10 cellular contexts compared by ENCODE assay signal in the genomic region with DNA sequence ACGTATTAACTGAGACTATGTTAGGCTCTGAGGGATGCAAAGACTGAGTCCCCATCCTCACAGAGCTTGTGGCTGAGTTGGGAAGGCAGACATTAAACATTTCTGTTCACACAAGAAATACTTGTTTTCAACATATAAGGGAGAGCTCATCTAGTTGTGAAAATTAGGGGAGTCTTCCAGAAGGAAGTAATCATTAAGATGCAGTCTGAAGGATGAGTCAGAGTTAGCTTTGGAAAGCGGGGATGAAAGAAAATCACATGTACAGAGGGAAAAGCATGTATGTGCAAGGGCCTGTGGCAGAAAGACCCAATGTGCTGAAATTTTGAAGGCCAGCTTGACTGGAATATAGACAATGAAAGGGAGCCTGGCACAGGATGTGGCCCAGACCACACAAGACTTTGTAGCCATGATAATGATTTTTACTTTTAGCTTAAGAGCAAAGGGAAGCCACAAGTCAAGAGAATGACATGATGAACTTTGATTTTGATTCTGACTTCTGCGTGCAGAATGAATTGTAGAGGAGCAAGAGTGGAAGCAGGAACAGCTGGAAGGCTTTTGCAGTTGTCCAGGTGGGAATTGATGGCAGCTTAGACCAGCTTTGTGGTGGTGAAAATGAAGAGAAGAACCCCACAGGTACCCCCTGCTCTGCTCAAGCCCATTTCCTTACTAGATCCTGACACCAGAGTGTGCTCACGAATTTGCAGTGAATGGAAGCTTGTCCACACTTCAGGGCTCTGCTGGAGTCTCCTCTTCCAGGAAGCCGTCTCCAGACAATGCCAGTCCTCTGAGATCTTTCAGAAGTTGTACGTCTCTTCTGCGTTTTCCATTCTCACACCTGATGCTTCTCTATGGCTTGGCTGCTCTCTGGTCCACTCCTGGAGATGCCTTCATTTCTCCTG.
A peak's percentile ranks its signal among the peaks of the same experiment; 100 is the strongest.
DNase-seq lines count a peak whose midpoint lies in the region; ATAC-seq and TF ChIP-seq lines count a peak whose summit lies in the region.
"Had no signal": no experiment of that assay in that cellular context is flagged by ENCODE, and none has a peak within 500 bp of the region (broad histone marks: within the 10 kb centered on the region; RNA-seq: fewer than 3 reads in every experiment).

No MANE protein-coding gene starts in this region.

- ATAC-seq in foreskin keratinocyte: peak; percentile 31
- no peak for ATAC-seq in GM21717 (IDR thresholded peaks at IDR 0.05; ENCODE audit: unreplicated experiment)
- no peak for ATAC-seq in GM21786 (IDR thresholded peaks at IDR 0.05; ENCODE audit: unreplicated experiment)

- H3K4me1 ChIP-seq in foreskin keratinocyte: no peaks in the 10 kb centered on the region
- H3K4me1 ChIP-seq in esophagus squamous epithelium: peaks cover 0 to 15% (median 13%) of the 10 kb centered on the region in 3 donors

- 67 to 69% methylated on average over 7 of the region's 7 CpGs for WGBS in esophagus squamous epithelium, 2 donors

- TF ChIP-seq CTCF in AG09309 (IDR thresholded peaks at IDR 0.05; ENCODE audit: control insufficient read depth, insufficient read depth, low read depth, low read length, missing control alignments): no peak
- peak; percentile 40 for TF ChIP-seq CTCF in foreskin keratinocyte (conservative IDR thresholded peaks at IDR 0.05)
- no peak for TF ChIP-seq CTCF in esophagus squamous epithelium (IDR thresholded peaks at IDR 0.05)

- DNase-seq in AG09309 (ENCODE audit: low read depth) (peak; percentile 13), EH (ENCODE audit: low read depth) (peak; percentile 58), T-helper 2 cell (peak in 3 of 5 experiments; percentile 18 to 89 (median 21)), foreskin keratinocyte (peak in 1 of 2 donors; percentile 32), occipital lobe (lab: John Stamatoyannopoulos, UW) (no peak), esophagus squamous epithelium (lab: John Stamatoyannopoulos, UW) (no peak)
- DNase-seq: SHP77 treated with DMSO at 0.1 percent for 48 hours; stimulated activated CD4-positive, alpha-beta T cell treated with anti-CD3 and anti-CD28 coated beads, Interleukin-2, amount 100 ng/mL, for 48 hours had no signal

- H3K27ac ChIP-seq in foreskin keratinocyte: no peak overlapping the region
- H3K27ac ChIP-seq in esophagus squamous epithelium: no peak overlapping the region

- intact Hi-C loops in esophagus squamous epithelium (cut with DNase I): loop anchor here (5.0 to 10.0 kb wide), 4 partner anchors 106 to 394 kb away; a partner anchor contains a TSS

- H3K27me3 ChIP-seq in foreskin keratinocyte: no peaks in the 10 kb centered on the region
- H3K27me3 ChIP-seq in esophagus squamous epithelium: no peaks in the 10 kb centered on the region

- H3K9me3 ChIP-seq in esophagus squamous epithelium: no peaks in the 10 kb centered on the region

- no peak for TF ChIP-seq POLR2A in esophagus squamous epithelium (IDR thresholded peaks at IDR 0.05)

- H3K36me3 ChIP-seq in esophagus squamous epithelium: no peaks in the 10 kb centered on the region

- H3K4me3 ChIP-seq in AG09309 (ENCODE audit: control insufficient read depth, low read depth, low read length) (no peak overlapping the region), esophagus squamous epithelium (no peak overlapping the region)

Comparison
In these comparisons a context has a peak if more than half of its experiments do, and no peak if none do; other contexts are left out.
1. DNase-seq: peak in AG09309 (single experiment), EH (single experiment) and T-helper 2 cell (3 of 5); none in occipital lobe (single experiment) and esophagus squamous epithelium (single experiment).